16 cellular contexts compared by ENCODE assay signal in genomic region chrX:20471483-20471882, GRCh38.
DNase-seq lines count a peak whose midpoint lies in the region; ATAC-seq and TF ChIP-seq lines count a peak whose summit lies in the region.
"Had no signal": no experiment of that assay in that cellular context is flagged by ENCODE, and none has a peak within 500 bp of the region (broad histone marks: within the 10 kb centered on the region; RNA-seq: fewer than 3 reads in every experiment).

No MANE protein-coding gene starts in this region.

- TF ChIP-seq CTCF in SK-N-SH (IDR thresholded peaks at IDR 0.05) (no peak), MM.1S (IDR thresholded peaks at IDR 0.05; ENCODE audit: low read length) (no peak)

- no peak overlapping the region for H3K4me2 ChIP-seq in SK-N-SH
- H3K4me2 ChIP-seq in MM.1S (ENCODE audit: low read depth, low read length): no peak overlapping the region
- H3K4me2 ChIP-seq: BLaER1 had no signal

- H3F3A ChIP-seq in SK-N-SH (replicated peaks; ENCODE audit: insufficient read depth) (no peaks in the 10 kb centered on the region), MM.1S (ENCODE audit: insufficient read depth, low read length) (no peaks in the 10 kb centered on the region)

- H3K79me2 ChIP-seq in SK-N-SH (ENCODE audit: insufficient read depth): no peaks in the 10 kb centered on the region
- no peaks in the 10 kb centered on the region for H3K79me2 ChIP-seq in MM.1S (ENCODE audit: low read length)

- no peaks in the 10 kb centered on the region for H3K9me3 Mint-ChIP-seq in activated T-helper 17 cell treated with anti-CD3 and anti-CD28 coated beads, Interleukin-2, amount 50 U/mL, for 72 hours
- H3K9me3 Mint-ChIP-seq: CD8-positive, alpha-beta memory T cell had no signal

- no peaks in the 10 kb centered on the region for H3K9me2 ChIP-seq in SK-N-SH
- H3K9me2 ChIP-seq in MM.1S (replicated peaks; ENCODE audit: insufficient read depth, low read length): no peaks in the 10 kb centered on the region

- TF ChIP-seq EP300 in SK-N-SH (IDR thresholded peaks at IDR 0.05; ENCODE audit: borderline replicate concordance in 1 of 2, low read depth in 1 of 2, low read length in 1 of 2): no peak

- 0 out of 2 replicates have a peak overlapping the region, but pooled peaks have one; percentile 19 for H2AFZ ChIP-seq in SK-N-SH (ENCODE audit: low read depth)
- H2AFZ ChIP-seq in MM.1S (ENCODE audit: low read length): no peak overlapping the region
- H2AFZ ChIP-seq: GM23248 had no signal

- no peak for TF ChIP-seq RAD21 in SK-N-SH (IDR thresholded peaks at IDR 0.05; ENCODE audit: low read length)

- H3K4me1 Mint-ChIP-seq in activated T-helper 17 cell treated with anti-CD3 and anti-CD28 coated beads, Interleukin-2, amount 50 U/mL, for 72 hours: no peaks in the 10 kb centered on the region
- H3K4me1 Mint-ChIP-seq: CD8-positive, alpha-beta memory T cell had no signal

- H3K9ac ChIP-seq in SK-N-SH: no peak overlapping the region
- no peak overlapping the region for H3K9ac ChIP-seq in MM.1S (ENCODE audit: low read length)
- H3K9ac ChIP-seq: BLaER1, GM23248 had no signal

- POLR2A ChIA-PET in SK-N-SH (lab: Yijun Ruan, JAX): no interaction called here

- no peaks in the 10 kb centered on the region; a peak in 1 of 4 replicates for H3K4me1 ChIP-seq in SK-N-SH (ENCODE audit: control insufficient read depth in 1 of 2, insufficient read depth in 2 of 2, low read depth in 1 of 2, low read length in 1 of 2)
- H3K4me1 ChIP-seq in MM.1S (ENCODE audit: low read length): no peaks in the 10 kb centered on the region
- H3K4me1 ChIP-seq: BLaER1 had no signal

- H3K27me3 Mint-ChIP-seq in activated T-helper 17 cell treated with anti-CD3 and anti-CD28 coated beads, Interleukin-2, amount 50 U/mL, for 72 hours: no peaks in the 10 kb centered on the region

- no peaks in the 10 kb centered on the region for H3K36me3 Mint-ChIP-seq in activated T-helper 17 cell treated with anti-CD3 and anti-CD28 coated beads, Interleukin-2, amount 50 U/mL, for 72 hours (ENCODE audit: low read depth)
- H3K36me3 Mint-ChIP-seq: CD8-positive, alpha-beta memory T cell had no signal

- H3K27ac Mint-ChIP-seq in activated T-helper 17 cell treated with anti-CD3 and anti-CD28 coated beads, Interleukin-2, amount 50 U/mL, for 72 hours: no peak overlapping the region
- H3K27ac Mint-ChIP-seq: CD8-positive, alpha-beta memory T cell had no signal

- DNase-seq in SK-N-SH (no peak), SK-MEL-5 (ENCODE audit: low read depth, low spot score) (peak; percentile 91), foreskin melanocyte (peak; percentile 74), retina (peak; percentile 7), activated T-cell treated with anti-CD3 and anti-CD28 coated beads for 4 hours (no peak), MM.1S (no peak)
- DNase-seq: 8988T; AML-193; Calu3; CD8-positive, alpha-beta memory T cell; DMS 273 treated with DMSO at 0.1 percent for 48 hours; GM23248 had no signal

- H3K4me3 ChIP-seq in SK-N-SH (ENCODE audit: low read depth in 2 of 2, low read length in 1 of 2) (no peak overlapping the region), MM.1S (ENCODE audit: low read length) (no peak overlapping the region)
- H3K4me3 ChIP-seq: BLaER1, GM23248 had no signal

- H3K27me3 ChIP-seq in SK-N-SH (ENCODE audit: insufficient read depth) (no peaks in the 10 kb centered on the region), MM.1S (replicated peaks; ENCODE audit: insufficient read depth, low read length) (no peaks in the 10 kb centered on the region)
- H3K27me3 ChIP-seq: BLaER1 had no signal

- H3K27ac ChIP-seq in SK-N-SH (ENCODE audit: low read depth in 2 of 2, low read length in 1 of 2) (no peak overlapping the region), MM.1S (ENCODE audit: low read length) (no peak overlapping the region)
- H3K27ac ChIP-seq: BLaER1, GM23248 had no signal

- CTCF ChIA-PET in SK-N-SH (lab: Yijun Ruan, JAX): interaction anchor here (0.8 to 1.6 kb wide), 2 partner anchors 9 to 56 kb away, joined by 4 to 7 read pairs; no protein-coding TSS in a partner anchor

- ATAC-seq in SK-N-SH treated with all-trans-retinoic acid at 6 μM for 48 hours: no peak
- no peak for ATAC-seq in activated T-helper 17 cell treated with anti-CD3 and anti-CD28 coated beads, Interleukin-2, amount 50 U/mL, for 72 hours (replicated peaks)
- ATAC-seq: HCT116 had no signal

- in situ Hi-C loops in SK-MEL-5 (cut with HindIII; ENCODE audit: low pct_unique_long_range_greater_than_20kb, low sequenced_read_pairs): no loop called here

- no peaks in the 10 kb centered on the region for H4K20me1 ChIP-seq in SK-N-SH (ENCODE audit: insufficient read depth)
- H4K20me1 ChIP-seq in MM.1S (ENCODE audit: insufficient read depth, low read length): no peaks in the 10 kb centered on the region
- H4K20me1 ChIP-seq: BLaER1 had no signal

- no peaks in the 10 kb centered on the region for H3K9me3 ChIP-seq in SK-N-SH
- no peaks in the 10 kb centered on the region for H3K9me3 ChIP-seq in MM.1S (replicated peaks; ENCODE audit: insufficient read depth, low read length)
- H3K9me3 ChIP-seq: BLaER1 had no signal

- H3K4me3 Mint-ChIP-seq in activated T-helper 17 cell treated with anti-CD3 and anti-CD28 coated beads, Interleukin-2, amount 50 U/mL, for 72 hours: no peak overlapping the region
- H3K4me3 Mint-ChIP-seq: CD8-positive, alpha-beta memory T cell had no signal

- H3K36me3 ChIP-seq in SK-N-SH (replicated peaks in 1 of 2; ENCODE audit: control insufficient read depth in 1 of 2, insufficient read depth in 2 of 2, low read length in 1 of 2): no peaks in the 10 kb centered on the region
- no peaks in the 10 kb centered on the region for H3K36me3 ChIP-seq in MM.1S (replicated peaks; ENCODE audit: insufficient read depth, low read length)
- H3K36me3 ChIP-seq: BLaER1 had no signal

TF ChIP-seq in SK-N-SH, 30 proteins besides CTCF, POLR2A, EP300 and RAD21 (continues in another document):
- TF ChIP-seq USF2 (IDR thresholded peaks at IDR 0.05; ENCODE audit: borderline replicate concordance, low read depth, low read length): no peak
- no peak for TF ChIP-seq USF1 (IDR thresholded peaks at IDR 0.05; ENCODE audit: borderline replicate concordance, low read depth)
- no peak for TF ChIP-seq RCOR1 (IDR thresholded peaks at IDR 0.05; ENCODE audit: low read length)
- no peak for TF ChIP-seq IRF3 (IDR thresholded peaks at IDR 0.05; ENCODE audit: low read depth, low read length)
- TF ChIP-seq CHD2 (IDR thresholded peaks at IDR 0.05; ENCODE audit: low read length, partially characterized antibody): no peak
- TF ChIP-seq GATA2 (CRISPR knock-in tag; IDR thresholded peaks at IDR 0.05): no peak

TF ChIP-seq in SK-N-SH treated with all-trans-retinoic acid at 6 μM for 48 hours, 23 proteins besides CTCF, POLR2A, EP300 and RAD21:
- no peak for TF ChIP-seq ZFP30 (CRISPR knock-in tag; IDR thresholded peaks at IDR 0.05)
- TF ChIP-seq RARB (CRISPR knock-in tag; IDR thresholded peaks at IDR 0.05): no peak
- no peak for TF ChIP-seq CSDC2 (CRISPR knock-in tag; IDR thresholded peaks at IDR 0.05)
- no peak for TF ChIP-seq BACH2 (CRISPR knock-in tag; IDR thresholded peaks at IDR 0.05; ENCODE audit: borderline replicate concordance)
- TF ChIP-seq PATZ1 (CRISPR knock-in tag; IDR thresholded peaks at IDR 0.05; ENCODE audit: borderline replicate concordance): no peak
TF ChIP-seq in SK-N-SH treated with all-trans-retinoic acid at 6 μM for 48 hours: peak in this region for 0.

Comparison
In these comparisons a context has a peak if more than half of its experiments do, and no peak if none do; other contexts are left out.
1. DNase-seq: peak in SK-MEL-5 (single experiment), foreskin melanocyte (single experiment) and retina (single experiment); none in SK-N-SH (single experiment), activated T-cell treated with anti-CD3 and anti-CD28 coated beads for 4 hours (single experiment) and MM.1S (single experiment).